Comparison of ENCODE assay signal across 9 cellular contexts in genomic region chr9:71795097-71795807, GRCh38. TPM values are rescaled to one million over a fixed set of nuclear protein-coding genes. Genes with fewer than 3 reads are reported as not detected.
DNase-seq lines count a peak whose midpoint lies in the region; ATAC-seq, FAIRE-seq and TF ChIP-seq lines count a peak whose summit lies in the region.
"Had no signal": no experiment of that assay in that cellular context is flagged by ENCODE, and none has a peak within 500 bp of the region (broad histone marks: within the 10 kb centered on the region; RNA-seq: fewer than 3 reads in every experiment).

No MANE protein-coding gene starts in this region.

- peak; percentile 88 for ATAC-seq in CD4-positive, alpha-beta T cell (ENCODE audit: poor library complexity)
- ATAC-seq in HG03064 (IDR thresholded peaks at IDR 0.05; ENCODE audit: low read depth, unreplicated experiment) (peak; percentile 87), gastrocnemius medialis (no peak)
- ATAC-seq in activated T-helper 17 cell treated with anti-CD3 and anti-CD28 coated beads, Interleukin-2, amount 50 U/mL, for 72 hours (replicated peaks) = peak; percentile 58

- peak; percentile 100 for FAIRE-seq in GM19239 (lab: Jason Lieb, UNC)

- peak in 2 of 10 experiments; percentile 14 to 16 for DNase-seq in CD4-positive, alpha-beta T cell
- DNase-seq in GM19239 (ENCODE audit: insufficient read length, low spot score) (peak; percentile 27), gastrocnemius medialis (no peak), Calu3 (no peak), AG20443 (ENCODE audit: low spot score) (no peak), SIG-M5 (lab: John Stamatoyannopoulos, UW) (no peak)
- DNase-seq: NCI-H446 treated with DMSO at 0.1 percent for 48 hours had no signal

- intact Hi-C loops in CD4-positive, alpha-beta T cell (cut with DNase I, micrococcal nuclease) = loop anchor here in 1 of 2 experiments (1.0 to 2.0 kb wide), 3 partner anchors 12 to 116 kb away; partner anchors contain the start of genes ABHD17B and C9orf85
- intact Hi-C loops in gastrocnemius medialis (cut with DNase I; ENCODE audit: low total_unique reads) (no loop called here), Calu3 (cut with micrococcal nuclease; ENCODE audit: unreplicated experiment) (no loop called here)

- H3K9me3 Mint-ChIP-seq in CD4-positive, alpha-beta T cell = no peaks in the 10 kb centered on the region
- H3K9me3 Mint-ChIP-seq in activated T-helper 17 cell treated with anti-CD3 and anti-CD28 coated beads, Interleukin-2, amount 50 U/mL, for 72 hours = no peaks in the 10 kb centered on the region
- H3K9me3 Mint-ChIP-seq in Calu3 (ENCODE audit: low read depth, unreplicated experiment) = peaks cover 4% of the 10 kb centered on the region

- H3K36me3 Mint-ChIP-seq in CD4-positive, alpha-beta T cell (ENCODE audit: low read depth) = no peaks in the 10 kb centered on the region
- no peaks in the 10 kb centered on the region for H3K36me3 Mint-ChIP-seq in activated T-helper 17 cell treated with anti-CD3 and anti-CD28 coated beads, Interleukin-2, amount 50 U/mL, for 72 hours (ENCODE audit: low read depth)
- H3K36me3 Mint-ChIP-seq in Calu3 (ENCODE audit: insufficient read depth, unreplicated experiment) = peaks cover 5% of the 10 kb centered on the region

- no peaks in the 10 kb centered on the region for H3K4me1 ChIP-seq in gastrocnemius medialis

- peak overlapping the region; percentile 60 for H3K4me3 Mint-ChIP-seq in CD4-positive, alpha-beta T cell
- H3K4me3 Mint-ChIP-seq in activated T-helper 17 cell treated with anti-CD3 and anti-CD28 coated beads, Interleukin-2, amount 50 U/mL, for 72 hours = peak overlapping the region; percentile 43
- no peak overlapping the region for H3K4me3 Mint-ChIP-seq in Calu3 (ENCODE audit: low read depth, unreplicated experiment)

- no peaks in the 10 kb centered on the region for H3K36me3 ChIP-seq in gastrocnemius medialis

- H3K4me3 ChIP-seq in gastrocnemius medialis = no peak overlapping the region

- peaks cover 73% of the 10 kb centered on the region for H3K4me1 Mint-ChIP-seq in CD4-positive, alpha-beta T cell (ENCODE audit: low read depth)
- peaks cover 31% of the 10 kb centered on the region for H3K4me1 Mint-ChIP-seq in activated T-helper 17 cell treated with anti-CD3 and anti-CD28 coated beads, Interleukin-2, amount 50 U/mL, for 72 hours
- peaks cover 35% of the 10 kb centered on the region for H3K4me1 Mint-ChIP-seq in Calu3 (ENCODE audit: low read depth, unreplicated experiment)

- POLR2A ChIA-PET in CD4-positive, alpha-beta T cell (lab: Charles Lee) = interaction anchor here (0.9 to 8.5 kb wide), 14 partner anchors 8 to 570 kb away, joined by 3 to 140 read pairs (median 8); partner anchors contain the start of genes ABHD17B, C9orf85, CEMIP2 and ZFAND5

- in situ Hi-C loops in gastrocnemius medialis (cut with MboI; ENCODE audit: low sequenced_read_pairs in 4 of 4) = loop anchor here in 1 of 4 donors (25.0 kb wide), 1 partner anchor 467 kb away; no protein-coding TSS in a partner anchor

- peak overlapping the region; percentile 94 for H3K27ac Mint-ChIP-seq in CD4-positive, alpha-beta T cell
- H3K27ac Mint-ChIP-seq in activated T-helper 17 cell treated with anti-CD3 and anti-CD28 coated beads, Interleukin-2, amount 50 U/mL, for 72 hours = peak overlapping the region; percentile 46
- no peak overlapping the region for H3K27ac Mint-ChIP-seq in Calu3 (ENCODE audit: unreplicated experiment)

- no peaks in the 10 kb centered on the region for H3K9me3 ChIP-seq in CD4-positive, alpha-beta T cell (ENCODE audit: control insufficient read depth, low read length)
- no peaks in the 10 kb centered on the region for H3K9me3 ChIP-seq in gastrocnemius medialis

- CTCF ChIA-PET in CD4-positive, alpha-beta T cell (lab: Charles Lee) = interaction anchor here (0.9 to 2.8 kb wide), 6 partner anchors 12 to 230 kb away, joined by 3 to 15 read pairs (median 7); partner anchors contain the start of gene CEMIP2
- CTCF ChIA-PET in Calu3 (lab: Charles Lee) = no interaction called here

- H3K27me3 Mint-ChIP-seq in CD4-positive, alpha-beta T cell = no peaks in the 10 kb centered on the region
- no peaks in the 10 kb centered on the region for H3K27me3 Mint-ChIP-seq in activated T-helper 17 cell treated with anti-CD3 and anti-CD28 coated beads, Interleukin-2, amount 50 U/mL, for 72 hours
- H3K27me3 Mint-ChIP-seq in Calu3 (ENCODE audit: unreplicated experiment) = no peaks in the 10 kb centered on the region

- no peaks in the 10 kb centered on the region for H3K27me3 ChIP-seq in CD4-positive, alpha-beta T cell (ENCODE audit: control insufficient read depth, insufficient read depth, low read length)
- H3K27me3 ChIP-seq in gastrocnemius medialis = no peaks in the 10 kb centered on the region

- BruUV-seq in Calu3 (replicated peaks; lab: Mats Ljungman, UMichigan) = no TSS peak

- TF ChIP-seq POLR2A in gastrocnemius medialis (IDR thresholded peaks at IDR 0.05) = no peak

- H3K27ac ChIP-seq in CD4-positive, alpha-beta T cell (ENCODE audit: low read depth, low read length) = peak overlapping the region; percentile 46
- no peak overlapping the region for H3K27ac ChIP-seq in gastrocnemius medialis

- no peak for TF ChIP-seq CTCF in CD4-positive, alpha-beta T cell (IDR thresholded peaks at IDR 0.05)
- TF ChIP-seq CTCF in gastrocnemius medialis (IDR thresholded peaks at IDR 0.05 in 4 of 5, conservative IDR thresholded peaks at IDR 0.05 in 1 of 5) (no peak), Calu3 (IDR thresholded peaks at IDR 0.05; ENCODE audit: unreplicated experiment) (no peak)

RNA-seq across cellular contexts. Expression of gene CEMIP2, which starts 26.9 kb away (rescaled TPM):
- total RNA-seq in CD4-positive, alpha-beta T cell = 100 to 1,000 TPM; 301 to 305 TPM
- 10 to 100 TPM; 75.3 to 89.1 TPM for total RNA-seq in activated T-helper 17 cell treated with anti-CD3 and anti-CD28 coated beads, Interleukin-2, amount 50 U/mL, for 72 hours
- total RNA-seq in gastrocnemius medialis (10 to 100 TPM; 10.6 to 29.9 (median 14.7) TPM), Calu3 (2022) (89.0 and 122 TPM in 2 replicates)

Comparison
In these comparisons a context has a peak if more than half of its experiments do, and no peak if none do; other contexts are left out.
1. ATAC-seq: peak in CD4-positive, alpha-beta T cell (single experiment), HG03064 (single experiment) and activated T-helper 17 cell treated with anti-CD3 and anti-CD28 coated beads, Interleukin-2, amount 50 U/mL, for 72 hours (single experiment); none in gastrocnemius medialis (0 of 2).